Comparison of ENCODE assay signal across 8 cellular contexts in the genomic region with DNA sequence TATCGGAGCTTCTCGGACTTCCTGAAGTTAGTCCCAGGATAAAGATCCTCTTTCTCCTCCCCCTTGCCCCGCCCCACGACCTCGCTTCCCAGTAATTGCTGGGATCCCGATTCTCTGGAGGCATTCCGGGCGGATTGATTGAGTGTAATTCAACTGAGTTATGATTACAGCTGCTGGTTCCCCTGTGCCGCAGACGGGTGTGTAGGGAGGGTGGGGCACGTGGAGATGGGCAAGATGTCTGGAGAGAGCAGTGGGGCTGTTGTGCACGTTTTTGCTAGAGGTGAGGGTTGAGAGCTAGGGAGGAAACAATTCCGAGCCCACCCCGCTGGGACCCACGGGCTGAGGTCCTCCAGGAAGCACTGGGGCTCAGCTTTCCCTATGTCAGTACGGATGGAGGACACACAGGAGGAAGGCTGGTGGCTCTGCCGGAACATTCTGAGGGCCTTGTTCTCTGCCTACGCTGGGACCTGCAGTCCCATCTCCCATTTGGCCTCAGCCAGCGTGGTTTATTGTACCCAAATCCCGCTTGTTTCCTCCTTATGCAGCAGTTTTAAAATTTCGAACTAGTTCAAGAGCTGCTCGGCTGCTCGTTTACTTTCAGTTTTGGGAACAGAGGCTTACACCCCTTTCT. TPM values are rescaled to one million over a fixed set of nuclear protein-coding genes. Genes with fewer than 3 reads are reported as not detected.
A peak's percentile ranks its signal among the peaks of the same experiment; 100 is the strongest.
DNase-seq lines count a peak whose midpoint lies in the region; ATAC-seq and TF ChIP-seq lines count a peak whose summit lies in the region.

No MANE protein-coding gene starts in this region.

- intact Hi-C loops in breast epithelium (cut with DNase I; ENCODE audit: low total_unique reads) = no loop called here

- peaks cover 7 to 22% of the 10 kb centered on the region in 2 donors for H3K4me1 ChIP-seq in breast epithelium

- H3K9me3 Mint-ChIP-seq in IgD-negative memory B cell = peaks cover 0 to 19% (median 8%) of the 10 kb centered on the region in 3 donors

- H3K4me1 Mint-ChIP-seq in IgD-negative memory B cell = peaks cover 24 to 31% (median 28%) of the 10 kb centered on the region in 3 donors

- no peaks in the 10 kb centered on the region for H3K9me3 ChIP-seq in breast epithelium

- peaks cover 83% of the 10 kb centered on the region for H3K27me3 Mint-ChIP-seq in IgD-negative memory B cell

- ATAC-seq in esophagus mucosa (no peak), GM21423 (IDR thresholded peaks at IDR 0.05; ENCODE audit: unreplicated experiment) (no peak)

- H3K27ac ChIP-seq in breast epithelium = peak overlapping the region in 1 of 2 donors; percentile 73

- H3K27ac Mint-ChIP-seq in IgD-negative memory B cell = peak overlapping the region; percentile 78 to 91 (median 90)

- TF ChIP-seq POLR2A in breast epithelium (IDR thresholded peaks at IDR 0.05) = no peak

- peak overlapping the region; percentile 37 to 69 (median 44) for H3K4me3 ChIP-seq in breast epithelium

- H3K27me3 ChIP-seq in breast epithelium = peaks cover 0 to 92% of the 10 kb centered on the region in 2 donors

- peak; percentile 27 for DNase-seq in ACHN
- DNase-seq in breast epithelium (ENCODE audit: low spot score in 2 of 2) = no peak
- peak; percentile 20 for DNase-seq in myocyte (ENCODE audit: low read depth)
- DNase-seq in NCI-H524 (lab: John Stamatoyannopoulos, UW) = no peak
- DNase-seq in KBM-7 = no peak

- H3K36me3 Mint-ChIP-seq in IgD-negative memory B cell = no peaks in the 10 kb centered on the region

- TF ChIP-seq CTCF in breast epithelium (IDR thresholded peaks at IDR 0.05) = no peak

- H3K36me3 ChIP-seq in breast epithelium = no peaks in the 10 kb centered on the region

- in situ Hi-C loops in ACHN (cut with HindIII; ENCODE audit: low pct_ligation_motif_present, low pct_unique_long_range_greater_than_20kb, low sequenced_read_pairs) (no loop called here), KBM-7 (cut with MboI; ENCODE audit: low pct_unique_long_range_greater_than_20kb, low sequenced_read_pairs) (no loop called here)

- H3K4me3 Mint-ChIP-seq in IgD-negative memory B cell = peak overlapping the region; percentile 52 to 93 (median 87)

RNA-seq across cellular contexts. Expression of gene DMRT2, which starts 2.4 kb away (rescaled TPM):
- not detected for polyA plus RNA-seq in IgD-negative memory B cell
- total RNA-seq in breast epithelium = 10 to 100 TPM in 1 of 3 donors, 1 to 10 TPM in 2; 1.3 to 16.0 (median 5.2) TPM
- not detected in 2 replicates for total RNA-seq in myocyte
- 0.05 TPM for polyA plus RNA-seq in myocyte (2012)
- 0.12 TPM for total RNA-seq in esophagus mucosa

Comparison
In these comparisons a context has a peak if more than half of its experiments do, and no peak if none do; other contexts are left out.
1. DNase-seq: peak in ACHN (single experiment) and myocyte (single experiment); none in breast epithelium (0 of 2), NCI-H524 (0 of 2) and KBM-7 (single experiment).